In genomic region chr5:176608937-176609723, GRCh38 we compare ENCODE assay signal across 1 cellular context.
TF ChIP-seq lines count a peak whose summit lies in the region.

No MANE protein-coding gene starts in this region.

TF ChIP-seq in IMR-90, 13 proteins besides CTCF, POLR2A, EP300 and RAD21:
- 0 out of 2 replicates have a peak, but pooled peaks have one; percentile 16 for TF ChIP-seq MAZ (IDR thresholded peaks at IDR 0.05; ENCODE audit: borderline replicate concordance, low read depth, low read length)
- no peak for TF ChIP-seq ELK1 (IDR thresholded peaks at IDR 0.05; ENCODE audit: borderline replicate concordance, low read depth, low read length)
